In the genomic region with DNA sequence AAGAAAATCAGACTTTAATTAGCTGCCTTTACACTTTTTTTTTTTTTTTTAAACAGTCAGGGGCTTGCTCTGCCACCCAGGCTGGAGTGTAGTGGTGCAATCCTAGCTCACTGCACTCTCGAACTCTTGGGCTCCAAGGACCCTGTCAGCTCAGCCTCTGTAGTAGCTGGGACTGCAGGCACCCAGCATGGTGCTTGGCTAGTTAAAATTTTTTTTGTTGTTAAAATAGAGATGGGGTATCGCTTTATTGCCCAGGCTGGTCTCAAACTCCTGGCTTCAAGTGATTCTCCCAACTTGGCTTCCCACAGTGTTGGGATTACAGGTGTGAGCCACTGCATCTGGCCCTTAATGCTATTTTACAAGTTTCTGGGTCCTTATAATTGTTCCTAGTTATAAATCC, we compare ENCODE assay signal across 9 cellular contexts.
"Had no signal": no experiment of that assay in that cellular context is flagged by ENCODE, and none has a peak within 500 bp of the region (broad histone marks: within the 10 kb centered on the region; RNA-seq: fewer than 3 reads in every experiment).

No MANE protein-coding gene starts in this region.

- H3K4me3 ChIP-seq: GM23248, HAP-1 had no signal

- H3K36me3 ChIP-seq: HAP-1 had no signal

- H3K4me1 Mint-ChIP-seq: IgD-negative memory B cell had no signal

- H3K9me3 Mint-ChIP-seq: HFFc6, IgD-negative memory B cell had no signal

- DNase-seq: GM23248, H7, HFFc6, KBM-7 had no signal

- H3K27ac Mint-ChIP-seq: HFFc6, IgD-negative memory B cell had no signal

- H3K9me3 ChIP-seq: HAP-1 had no signal

- H3K36me3 Mint-ChIP-seq: IgD-negative memory B cell had no signal

- H3K9ac ChIP-seq: GM23248 had no signal

- H3K4me3 Mint-ChIP-seq: HFFc6, IgD-negative memory B cell had no signal

- H3K27ac ChIP-seq: GM23248, HL-60 had no signal

- H2AFZ ChIP-seq: GM23248 had no signal

- ATAC-seq: HCT116, HepG2 had no signal
